In the genomic region with DNA sequence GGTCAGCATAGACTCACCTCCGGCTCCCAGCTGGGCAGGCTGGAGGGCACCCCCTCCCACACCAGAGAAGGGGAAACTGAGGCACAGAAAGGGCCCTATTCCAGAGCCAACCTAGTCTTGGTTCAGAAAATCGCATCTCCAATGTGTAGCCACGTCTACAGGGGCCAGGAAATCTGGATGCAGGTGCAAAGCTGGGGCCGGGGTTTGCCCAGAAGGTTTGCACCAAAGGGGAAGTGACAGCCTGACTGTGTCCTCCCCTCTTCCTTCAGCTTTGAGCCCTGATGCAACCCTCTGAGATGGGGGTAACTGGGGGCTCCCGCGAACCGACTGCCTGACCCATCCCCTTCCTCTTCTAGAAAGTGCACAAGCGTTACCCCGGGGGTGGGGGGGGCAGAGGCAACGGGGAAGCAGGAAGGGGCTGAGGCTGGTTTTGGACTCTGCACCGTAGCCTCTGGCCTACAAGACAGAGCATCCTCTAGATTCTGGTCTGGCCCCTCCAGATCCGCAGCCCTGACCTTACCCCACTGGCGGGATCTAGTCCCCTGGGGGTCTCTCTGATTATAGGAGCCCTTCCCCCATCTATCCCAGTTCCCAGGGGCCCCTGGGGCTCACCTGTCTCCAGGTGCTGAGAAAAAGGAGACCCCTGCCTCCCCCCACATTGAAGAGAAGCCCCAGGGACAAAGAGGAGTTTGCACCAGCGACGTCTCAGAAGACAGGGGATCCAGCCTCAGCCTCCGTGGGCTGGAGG, we compare ENCODE assay signal across 1 cellular context.
TF ChIP-seq lines count a peak whose summit lies in the region.

No MANE protein-coding gene starts in this region.

TF ChIP-seq in WTC11, 78 proteins besides CTCF, POLR2A, EP300 and RAD21 (continued from another document):
- TF ChIP-seq, protein P1, sequence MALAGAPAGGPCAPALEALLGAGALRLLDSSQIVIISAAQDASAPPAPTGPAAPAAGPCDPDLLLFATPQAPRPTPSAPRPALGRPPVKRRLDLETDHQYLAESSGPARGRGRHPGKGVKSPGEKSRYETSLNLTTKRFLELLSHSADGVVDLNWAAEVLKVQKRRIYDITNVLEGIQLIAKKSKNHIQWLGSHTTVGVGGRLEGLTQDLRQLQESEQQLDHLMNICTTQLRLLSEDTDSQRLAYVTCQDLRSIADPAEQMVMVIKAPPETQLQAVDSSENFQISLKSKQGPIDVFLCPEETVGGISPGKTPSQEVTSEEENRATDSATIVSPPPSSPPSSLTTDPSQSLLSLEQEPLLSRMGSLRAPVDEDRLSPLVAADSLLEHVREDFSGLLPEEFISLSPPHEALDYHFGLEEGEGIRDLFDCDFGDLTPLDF (CRISPR knock-in tag; IDR thresholded peaks at IDR 0.05): no peak
